In the genomic region with DNA sequence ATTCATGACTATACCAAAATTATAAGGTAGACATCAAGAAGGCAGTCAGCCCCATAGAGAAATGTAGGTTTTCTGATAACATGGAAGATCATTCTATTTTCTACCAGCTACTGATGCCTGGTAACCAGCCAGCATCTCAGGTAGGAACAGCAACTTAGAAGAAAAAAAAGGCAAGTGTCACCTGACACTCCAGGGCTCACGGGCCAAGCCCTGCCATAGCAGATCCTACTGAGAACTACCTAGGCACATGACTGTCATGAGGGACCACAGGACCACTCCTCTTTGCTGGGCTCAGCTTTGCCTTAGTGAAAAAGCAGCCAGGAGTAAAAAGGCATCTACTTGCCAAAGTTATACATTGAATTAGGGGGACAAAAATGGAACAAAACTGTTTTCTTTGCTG, we compare ENCODE assay signal across 17 cellular contexts. TPM values are rescaled to one million over a fixed set of nuclear protein-coding genes. Genes with fewer than 3 reads are reported as not detected.
A peak's percentile ranks its signal among the peaks of the same experiment; 100 is the strongest.
DNase-seq lines count a peak whose midpoint lies in the region; ATAC-seq lines count a peak whose summit lies in the region.
"Had no signal": no experiment of that assay in that cellular context is flagged by ENCODE, and none has a peak within 500 bp of the region (broad histone marks: within the 10 kb centered on the region; RNA-seq: fewer than 3 reads in every experiment).

No MANE protein-coding gene starts in this region.

- peaks cover 52% of the 10 kb centered on the region for H3K4me1 Mint-ChIP-seq in activated T-helper 2 cell treated with anti-CD3 and anti-CD28 coated beads, Interferon-gamma antibody, Interleukin-2, Interleukin-4, amounts not matched to agents 10 μg/mL and 5 μg/mL and 100 μg/mL, durations not matched to agents 14 hours and 24 hours and 36 hours (ENCODE audit: low read depth)

- no peak overlapping the region for H3K4me3 ChIP-seq in esophagus (ENCODE audit: low read depth in 1 of 2, low read length in 2 of 2)
- H3K4me3 ChIP-seq in rectal smooth muscle tissue (ENCODE audit: low read length): no peak overlapping the region
- H3K4me3 ChIP-seq: upper lobe of right lung had no signal

- no peak overlapping the region for H3K9ac ChIP-seq in rectal smooth muscle tissue (ENCODE audit: low read length)

- peaks cover 4% of the 10 kb centered on the region for H3K9me3 Mint-ChIP-seq in activated T-helper 2 cell treated with anti-CD3 and anti-CD28 coated beads, Interferon-gamma antibody, Interleukin-2, Interleukin-4, amounts not matched to agents 10 μg/mL and 5 μg/mL and 100 μg/mL, durations not matched to agents 14 hours and 24 hours and 36 hours
- H3K9me3 Mint-ChIP-seq: naive thymus-derived CD8-positive, alpha-beta T cell; T-cell had no signal

- peaks cover 8 to 11% of the 10 kb centered on the region in 2 donors for H3K4me1 ChIP-seq in esophagus (ENCODE audit: control insufficient read depth in 2 of 2, insufficient read depth in 2 of 2, low read length in 1 of 2)
- H3K4me1 ChIP-seq in rectal smooth muscle tissue (ENCODE audit: control insufficient read depth, insufficient read depth, low read length): peaks cover 67% of the 10 kb centered on the region

- no peak overlapping the region for H3K4me3 Mint-ChIP-seq in activated T-helper 2 cell treated with anti-CD3 and anti-CD28 coated beads, Interferon-gamma antibody, Interleukin-2, Interleukin-4, amounts not matched to agents 10 μg/mL and 5 μg/mL and 100 μg/mL, durations not matched to agents 14 hours and 24 hours and 36 hours (ENCODE audit: low read depth)
- H3K4me3 Mint-ChIP-seq: B cell; naive thymus-derived CD8-positive, alpha-beta T cell; T-cell had no signal

- H3K9me3 ChIP-seq in esophagus (ENCODE audit: control insufficient read depth in 2 of 2, insufficient read depth in 1 of 2, low read depth in 1 of 2, low read length in 1 of 2): no peaks in the 10 kb centered on the region
- H3K9me3 ChIP-seq: upper lobe of right lung had no signal

- H3K27me3 Mint-ChIP-seq in activated T-helper 2 cell treated with anti-CD3 and anti-CD28 coated beads, Interferon-gamma antibody, Interleukin-2, Interleukin-4, amounts not matched to agents 10 μg/mL and 5 μg/mL and 100 μg/mL, durations not matched to agents 14 hours and 24 hours and 36 hours (ENCODE audit: low read depth): no peaks in the 10 kb centered on the region
- H3K27me3 Mint-ChIP-seq: B cell; naive thymus-derived CD8-positive, alpha-beta T cell; T-cell had no signal

- H3K27ac ChIP-seq in esophagus (ENCODE audit: low read depth in 2 of 2, low read length in 1 of 2): peak overlapping the region; percentile 21 to 55
- H3K27ac ChIP-seq in rectal smooth muscle tissue (ENCODE audit: low read depth, low read length): peak overlapping the region; percentile 98
- H3K27ac ChIP-seq: upper lobe of right lung had no signal

- ATAC-seq in HG03439 (IDR thresholded peaks at IDR 0.05; ENCODE audit: unreplicated experiment): no peak
- ATAC-seq in GM19328 (IDR thresholded peaks at IDR 0.05; ENCODE audit: unreplicated experiment): no peak
- ATAC-seq: HepG2; naive thymus-derived CD8-positive, alpha-beta T cell; T-cell; upper lobe of right lung had no signal

- peak; percentile 81 for DNase-seq in DMS79 treated with DMSO at 0.1 percent for 48 hours (lab: John Stamatoyannopoulos, UW)
- peak; percentile 64 for DNase-seq in NCI-H2171 (lab: John Stamatoyannopoulos, UW)
- no peak for DNase-seq in SIG-M5 (lab: John Stamatoyannopoulos, UW)
- no peak for DNase-seq in activated T-helper 2 cell treated with anti-CD3 and anti-CD28 coated beads, Interferon-gamma antibody, Interleukin-2, Interleukin-4, amounts not matched to agents 10 μg/mL and 5 μg/mL and 100 μg/mL, durations not matched to agents 14 hours and 24 hours and 36 hours (ENCODE audit: low spot score)
- DNase-seq: activated gamma-delta T cell; anterior cingulate cortex; dermis blood vessel endothelial cell; naive thymus-derived CD8-positive, alpha-beta T cell; stimulated activated CD4-positive, alpha-beta T cell treated with anti-CD3 and anti-CD28 coated beads, Interleukin-4, amount 100 ng/mL, for 1 hour; T-cell; upper lobe of right lung had no signal

- 50 to 53% methylated on average over 1 of the region's 1 CpG for WGBS in esophagus, 2 donors

- no peak overlapping the region for H3K27ac Mint-ChIP-seq in activated T-helper 2 cell treated with anti-CD3 and anti-CD28 coated beads, Interferon-gamma antibody, Interleukin-2, Interleukin-4, amounts not matched to agents 10 μg/mL and 5 μg/mL and 100 μg/mL, durations not matched to agents 14 hours and 24 hours and 36 hours
- H3K27ac Mint-ChIP-seq: B cell, T-cell had no signal

- peaks cover 52% of the 10 kb centered on the region for H3K36me3 Mint-ChIP-seq in activated T-helper 2 cell treated with anti-CD3 and anti-CD28 coated beads, Interferon-gamma antibody, Interleukin-2, Interleukin-4, amounts not matched to agents 10 μg/mL and 5 μg/mL and 100 μg/mL, durations not matched to agents 14 hours and 24 hours and 36 hours (ENCODE audit: low read depth)

- intact Hi-C loops in activated T-helper 2 cell treated with anti-CD3 and anti-CD28 coated beads, Interferon-gamma antibody, Interleukin-2, Interleukin-4, amounts not matched to agents 10 μg/mL and 5 μg/mL and 100 μg/mL, durations not matched to agents 14 hours and 24 hours and 36 hours (cut with micrococcal nuclease): no loop called here

- no peaks in the 10 kb centered on the region for H3K27me3 ChIP-seq in esophagus (ENCODE audit: control insufficient read depth in 1 of 2, insufficient read depth in 2 of 2, low read length in 2 of 2)
- no peaks in the 10 kb centered on the region for H3K27me3 ChIP-seq in rectal smooth muscle tissue (ENCODE audit: control insufficient read depth, insufficient read depth, low read length)
- H3K27me3 ChIP-seq: upper lobe of right lung had no signal

- H3K36me3 ChIP-seq in esophagus (ENCODE audit: control insufficient read depth in 2 of 2, insufficient read depth in 2 of 2, low read length in 1 of 2) (peaks cover 0 to 6% of the 10 kb centered on the region in 2 donors), rectal smooth muscle tissue (ENCODE audit: control insufficient read depth, insufficient read depth, low read length) (peaks cover 6% of the 10 kb centered on the region)

RNA-seq across cellular contexts. Expression of a gene that starts 33.4 kb away (rescaled TPM):
- polyA plus RNA-seq in esophagus: 10 to 100 TPM; 23.6 to 40.2 TPM
- 81.5 and 88.8 TPM in 2 replicates for total RNA-seq in activated T-helper 2 cell treated with anti-CD3 and anti-CD28 coated beads, Interferon-gamma antibody, Interleukin-2, Interleukin-4, amounts not matched to agents 10 μg/mL and 5 μg/mL and 100 μg/mL, durations not matched to agents 14 hours and 24 hours and 36 hours

Comparison
In these comparisons a context has a peak if more than half of its experiments do, and no peak if none do; other contexts are left out.
1. DNase-seq: peak in DMS79 treated with DMSO at 0.1 percent for 48 hours (single experiment) and NCI-H2171 (single experiment); none in SIG-M5 (single experiment) and activated T-helper 2 cell treated with anti-CD3 and anti-CD28 coated beads, Interferon-gamma antibody, Interleukin-2, Interleukin-4, amounts not matched to agents 10 μg/mL and 5 μg/mL and 100 μg/mL, durations not matched to agents 14 hours and 24 hours and 36 hours (single experiment).